In the genomic region with DNA sequence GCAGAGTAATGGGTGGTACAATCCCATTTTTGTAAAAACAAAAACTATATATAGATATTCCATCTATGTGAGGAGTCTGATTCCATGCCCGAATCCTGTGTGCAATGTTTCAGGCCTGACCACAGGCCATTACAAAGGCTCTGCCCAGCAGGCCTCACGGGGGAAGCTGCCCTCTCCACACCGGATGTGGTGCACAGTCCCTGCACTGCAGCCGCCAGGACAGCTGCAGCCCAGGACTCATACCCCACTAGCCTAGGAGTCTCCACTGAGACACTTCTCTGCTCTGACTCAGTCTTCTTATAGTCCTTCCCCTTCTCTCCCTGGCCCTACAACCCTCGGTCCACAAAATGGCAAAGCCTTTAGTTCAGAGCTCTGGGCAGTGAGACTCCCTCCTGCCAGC, we compare ENCODE assay signal across 10 cellular contexts.
DNase-seq lines count a peak whose midpoint lies in the region; ATAC-seq, FAIRE-seq and TF ChIP-seq lines count a peak whose summit lies in the region.
"Had no signal": no experiment of that assay in that cellular context is flagged by ENCODE, and none has a peak within 500 bp of the region (broad histone marks: within the 10 kb centered on the region; RNA-seq: fewer than 3 reads in every experiment).

No MANE protein-coding gene starts in this region.

- TF ChIP-seq POLR2A in heart left ventricle (IDR thresholded peaks at IDR 0.05) (no peak), suprapubic skin (IDR thresholded peaks at IDR 0.05) (no peak)

- H3K4me1 Mint-ChIP-seq in immature natural killer cell = peaks cover 0 to 2% of the 10 kb centered on the region in 2 donors
- H3K4me1 Mint-ChIP-seq in CD4-positive, alpha-beta memory T cell = peaks cover 0 to 7% (median 2%) of the 10 kb centered on the region in 4 donors

- peak; percentile 55 for ATAC-seq in Right ventricle myocardium superior (ENCODE audit: poor library complexity)
- peak; percentile 67 to 84 (median 78) for ATAC-seq in heart left ventricle

- WGBS in heart left ventricle, 4 donors = 86 to 91% (median 91%) methylated on average over 5 of the region's 5 CpGs
- WGBS in suprapubic skin = 67% methylated on average over 5 of the region's 5 CpGs

- no peak for TF ChIP-seq EP300 in suprapubic skin (IDR thresholded peaks at IDR 0.05)

- FAIRE-seq in urothelium cell line (lab: Jason Lieb, UNC) = no peak

- H3K27me3 ChIP-seq in heart left ventricle = no peaks in the 10 kb centered on the region
- H3K27me3 ChIP-seq in CD4-positive, alpha-beta memory T cell (ENCODE audit: insufficient read depth, low read length) = no peaks in the 10 kb centered on the region
- no peaks in the 10 kb centered on the region for H3K27me3 ChIP-seq in suprapubic skin
- H3K27me3 ChIP-seq: colonic mucosa had no signal

- H3K4me3 Mint-ChIP-seq in immature natural killer cell = no peak overlapping the region
- H3K4me3 Mint-ChIP-seq in CD4-positive, alpha-beta memory T cell = no peak overlapping the region

- no peaks in the 10 kb centered on the region for H3K9me3 Mint-ChIP-seq in immature natural killer cell
- H3K9me3 Mint-ChIP-seq in CD4-positive, alpha-beta memory T cell = no peaks in the 10 kb centered on the region

- POLR2A ChIA-PET in CD4-positive, alpha-beta memory T cell (lab: Charles Lee; ENCODE audit: partially characterized antibody) = no interaction called here

- CTCF ChIA-PET in CD4-positive, alpha-beta memory T cell (lab: Charles Lee; ENCODE audit: partially characterized antibody) = no interaction called here

- H3K27ac ChIP-seq in heart left ventricle (peak overlapping the region in 3 of 12 donors; percentile 4 to 87 (median 40)), suprapubic skin (no peak overlapping the region)
- no peak overlapping the region for H3K27ac ChIP-seq in CD4-positive, alpha-beta memory T cell (ENCODE audit: low read depth, low read length)
- H3K27ac ChIP-seq: colonic mucosa had no signal

- H3K36me3 ChIP-seq in heart left ventricle = no peaks in the 10 kb centered on the region
- H3K36me3 ChIP-seq in CD4-positive, alpha-beta memory T cell (ENCODE audit: insufficient read depth, low read length) = no peaks in the 10 kb centered on the region
- no peaks in the 10 kb centered on the region for H3K36me3 ChIP-seq in suprapubic skin
- H3K36me3 ChIP-seq: colonic mucosa had no signal

- H3K4me3 ChIP-seq in heart left ventricle (no peak overlapping the region), suprapubic skin (no peak overlapping the region)
- H3K4me3 ChIP-seq in CD4-positive, alpha-beta memory T cell (ENCODE audit: low read length in 2 of 2) = no peak overlapping the region
- H3K4me3 ChIP-seq: colonic mucosa had no signal

- H3K4me1 ChIP-seq in heart left ventricle (peaks cover 0 to 21% (median under 1%) of the 10 kb centered on the region in 12 donors), suprapubic skin (no peaks in the 10 kb centered on the region)
- H3K4me1 ChIP-seq in CD4-positive, alpha-beta memory T cell (ENCODE audit: insufficient read depth, low read length) = no peaks in the 10 kb centered on the region
- H3K4me1 ChIP-seq: colonic mucosa had no signal

- TF ChIP-seq CTCF in heart left ventricle (IDR thresholded peaks at IDR 0.05) (no peak), suprapubic skin (IDR thresholded peaks at IDR 0.05) (no peak)

- peak overlapping the region in 2 of 6 donors; percentile 15 to 64 for H3K27ac Mint-ChIP-seq in immature natural killer cell
- H3K27ac Mint-ChIP-seq in CD4-positive, alpha-beta memory T cell = no peak overlapping the region

- H3K9me3 ChIP-seq in heart left ventricle = no peaks in the 10 kb centered on the region
- no peaks in the 10 kb centered on the region for H3K9me3 ChIP-seq in CD4-positive, alpha-beta memory T cell (ENCODE audit: control insufficient read depth in 1 of 2, low read length in 2 of 2)
- H3K9me3 ChIP-seq in suprapubic skin = no peaks in the 10 kb centered on the region
- H3K9me3 ChIP-seq: colonic mucosa had no signal

- H3K27me3 Mint-ChIP-seq in immature natural killer cell (ENCODE audit: low read depth in 3 of 3) = no peaks in the 10 kb centered on the region
- H3K27me3 Mint-ChIP-seq in CD4-positive, alpha-beta memory T cell = peaks cover 0 to 3% of the 10 kb centered on the region in 2 donors

- no peaks in the 10 kb centered on the region for H3K36me3 Mint-ChIP-seq in immature natural killer cell
- H3K36me3 Mint-ChIP-seq in CD4-positive, alpha-beta memory T cell = no peaks in the 10 kb centered on the region

- intact Hi-C loops in Right ventricle myocardium superior (cut with DNase I) (no loop called here), cardiac septum (cut with DNase I) (no loop called here), heart left ventricle (cut with DNase I) (no loop called here)
- intact Hi-C loops in CD4-positive, alpha-beta memory T cell (cut with micrococcal nuclease) = no loop called here

- DNase-seq in Right ventricle myocardium superior (peak; percentile 59), cardiac septum (ENCODE audit: low spot score) (no peak), NOMO-1 treated with dmso at 0.1 percent for 144 hours (lab: John Stamatoyannopoulos, UW; ENCODE audit: unreplicated experiment) (peak; percentile 65), heart left ventricle (peak in 3 of 5 donors; percentile 42 to 68 (median 46)), urothelium cell line (ENCODE audit: low spot score) (peak; percentile 31), immature natural killer cell (no peak), suprapubic skin (ENCODE audit: low spot score in 2 of 2) (no peak)
- DNase-seq in CD4-positive, alpha-beta memory T cell = no peak
- DNase-seq: colonic mucosa, nucleus accumbens had no signal

Comparison
In these comparisons a context has a peak if more than half of its experiments do, and no peak if none do; other contexts are left out.
1. DNase-seq: peak in Right ventricle myocardium superior (single experiment), NOMO-1 treated with dmso at 0.1 percent for 144 hours (single experiment), heart left ventricle (3 of 5) and urothelium cell line (single experiment); none in cardiac septum (single experiment), immature natural killer cell (0 of 3), CD4-positive, alpha-beta memory T cell (0 of 5) and suprapubic skin (0 of 2).